15 cellular contexts compared by ENCODE assay signal in genomic region chr18:39494211-39494896, GRCh38.
"Had no signal": no experiment of that assay in that cellular context is flagged by ENCODE, and none has a peak within 500 bp of the region (broad histone marks: within the 10 kb centered on the region; RNA-seq: fewer than 3 reads in every experiment).

No MANE protein-coding gene starts in this region.

- H3K4me1 ChIP-seq: left lung, psoas muscle had no signal

- H3K4me3 ChIP-seq: cardiac muscle cell, left lung, psoas muscle had no signal

- H3K4me1 Mint-ChIP-seq: stimulated activated naive CD8-positive, alpha-beta T cell treated with anti-CD3 and anti-CD28 coated beads, Interleukin-15, amount 100 ng/mL, for 72 hours had no signal

- H3K36me3 ChIP-seq: cardiac muscle cell, left lung had no signal

- H3K27me3 ChIP-seq: cardiac muscle cell, left lung had no signal

- H3K9me3 ChIP-seq: psoas muscle had no signal

- ATAC-seq: esophagus mucosa; left lung; psoas muscle; sciatic nerve; stimulated activated naive CD8-positive, alpha-beta T cell treated with anti-CD3 and anti-CD28 coated beads, Interleukin-15, amount 100 ng/mL, for 72 hours had no signal

- H3K4me3 Mint-ChIP-seq: activated naive CD4-positive, alpha-beta T cell treated with anti-CD3 and anti-CD28 coated beads for 36 hours; nephron progenitor cell; stimulated activated naive CD8-positive, alpha-beta T cell treated with anti-CD3 and anti-CD28 coated beads, Interleukin-15, amount 100 ng/mL, for 72 hours; type B pancreatic cell had no signal

- H3K27ac Mint-ChIP-seq: activated naive CD4-positive, alpha-beta T cell treated with anti-CD3 and anti-CD28 coated beads for 36 hours; activated T-helper 2 cell treated with anti-CD3 and anti-CD28 coated beads, Interferon-gamma antibody, Interleukin-2, Interleukin-4, amounts not matched to agents 10 μg/mL and 5 μg/mL and 100 μg/mL, durations not matched to agents 14 hours and 24 hours and 36 hours; nephron progenitor cell; stimulated activated naive CD8-positive, alpha-beta T cell treated with anti-CD3 and anti-CD28 coated beads, Interleukin-15, amount 100 ng/mL, for 72 hours; type B pancreatic cell had no signal

- H3K27ac ChIP-seq: cardiac muscle cell, left lung, psoas muscle had no signal

- H3K27me3 Mint-ChIP-seq: stimulated activated naive CD8-positive, alpha-beta T cell treated with anti-CD3 and anti-CD28 coated beads, Interleukin-15, amount 100 ng/mL, for 72 hours; type B pancreatic cell had no signal

- DNase-seq: activated CD4-positive, CD25-positive, alpha-beta regulatory T cell treated with anti-CD3 and anti-CD28 coated beads, Interleukin-2, amount 50 U/mL, for 72 hours; activated naive CD4-positive, alpha-beta T cell treated with anti-CD3 and anti-CD28 coated beads for 36 hours; left lung; mammary epithelial cell; nephron progenitor cell; psoas muscle; stimulated activated CD4-positive, alpha-beta T cell treated with anti-CD3 and anti-CD28 coated beads, Interleukin-1b, Interleukin-23, amount 100 ng/mL, for 48 hours; stimulated activated naive CD8-positive, alpha-beta T cell treated with anti-CD3 and anti-CD28 coated beads, Interleukin-15, amount 100 ng/mL, for 72 hours; T-helper 1 cell; T1000 had no signal
